ENCODE assay signal across 8 cellular contexts in genomic region chr19:345320-345879, GRCh38. TPM values are rescaled to one million over a fixed set of nuclear protein-coding genes. Genes with fewer than 3 reads are reported as not detected.
A peak's percentile ranks its signal among the peaks of the same experiment; 100 is the strongest.
DNase-seq lines count a peak whose midpoint lies in the region; ATAC-seq and TF ChIP-seq lines count a peak whose summit lies in the region.

No MANE protein-coding gene starts in this region.

- H2AFZ ChIP-seq in fibroblast of lung (ENCODE audit: low read length), result no peak overlapping the region

- H3K36me3 Mint-ChIP-seq in T-helper 17 cell (ENCODE audit: low read depth), result no peaks in the 10 kb centered on the region

- H3K27ac Mint-ChIP-seq in T-helper 17 cell, result peak overlapping the region; percentile 0

- H3K27me3 ChIP-seq in HAP-1 (ENCODE audit: low read depth) (no peaks in the 10 kb centered on the region), fibroblast of lung (ENCODE audit: control insufficient read depth, insufficient read depth, low read length) (no peaks in the 10 kb centered on the region), rectal smooth muscle tissue (ENCODE audit: control insufficient read depth, insufficient read depth, low read length) (no peaks in the 10 kb centered on the region)

- H3K4me1 ChIP-seq in HAP-1, result peaks cover 17% of the 10 kb centered on the region
- peaks cover 7% of the 10 kb centered on the region for H3K4me1 ChIP-seq in fibroblast of lung (ENCODE audit: control insufficient read depth, extremely low read depth, insufficient read depth, low read length)
- H3K4me1 ChIP-seq in rectal smooth muscle tissue (ENCODE audit: control insufficient read depth, insufficient read depth, low read length), result peaks cover 20% of the 10 kb centered on the region

- DNase-seq in HAP-1 (ENCODE audit: low spot score in 2 of 2), result no peak
- DNase-seq in T-helper 17 cell, result no peak
- DNase-seq in fibroblast of lung (ENCODE audit: low read depth in 2 of 2), result no peak
- DNase-seq in central memory CD4-positive, alpha-beta T cell, result no peak
- DNase-seq in putamen (ENCODE audit: low spot score), result no peak

- no peaks in the 10 kb centered on the region for H4K20me1 ChIP-seq in fibroblast of lung (ENCODE audit: control insufficient read depth, extremely low read depth, insufficient read depth, low read length)

- peak overlapping the region; percentile 78 for H3K4me3 Mint-ChIP-seq in T-helper 17 cell

- peak overlapping the region; percentile 42 for H3K4me2 ChIP-seq in fibroblast of lung (ENCODE audit: extremely low read depth, insufficient read depth, low read length)

- peaks cover 36% of the 10 kb centered on the region for H3K79me2 ChIP-seq in fibroblast of lung (ENCODE audit: control insufficient read depth, insufficient read depth, low read length)

- H3K9me3 ChIP-seq in HAP-1, result peaks cover 11% of the 10 kb centered on the region
- no peaks in the 10 kb centered on the region for H3K9me3 ChIP-seq in T-helper 17 cell (ENCODE audit: control insufficient read depth, low read length, poor library complexity, severe bottlenecking)
- no peaks in the 10 kb centered on the region for H3K9me3 ChIP-seq in fibroblast of lung (ENCODE audit: control insufficient read depth, insufficient read depth, low read depth, low read length)

- H3K36me3 ChIP-seq in HAP-1 (replicated peaks), result peaks cover 23% of the 10 kb centered on the region
- peaks cover 7% of the 10 kb centered on the region for H3K36me3 ChIP-seq in fibroblast of lung (ENCODE audit: control insufficient read depth, insufficient read depth, low read length)
- no peaks in the 10 kb centered on the region for H3K36me3 ChIP-seq in rectal smooth muscle tissue (ENCODE audit: control insufficient read depth, insufficient read depth, low read length)

- no peak for ATAC-seq in T-helper 17 cell
- no peak for ATAC-seq in GM21423 (IDR thresholded peaks at IDR 0.05; ENCODE audit: unreplicated experiment)
- no peak for ATAC-seq in HG02852 (IDR thresholded peaks at IDR 0.05; ENCODE audit: unreplicated experiment)

- in situ Hi-C loops in HAP-1 (cut with MboI; ENCODE audit: low sequenced_read_pairs), result no loop called here

- H3K9ac ChIP-seq in fibroblast of lung (ENCODE audit: insufficient read depth, low read length) (no peak overlapping the region), rectal smooth muscle tissue (ENCODE audit: low read length) (no peak overlapping the region)

- H3K27ac ChIP-seq in fibroblast of lung (ENCODE audit: insufficient read depth, low read length), result no peak overlapping the region
- no peak overlapping the region for H3K27ac ChIP-seq in rectal smooth muscle tissue (ENCODE audit: low read depth, low read length)

- peaks cover 5% of the 10 kb centered on the region for H3K27me3 Mint-ChIP-seq in T-helper 17 cell

- peaks cover 30% of the 10 kb centered on the region for H3K4me1 Mint-ChIP-seq in T-helper 17 cell

- TF ChIP-seq CTCF in fibroblast of lung (conservative IDR thresholded peaks at IDR 0.05 in 1 of 2, IDR thresholded peaks at IDR 0.05 in 1 of 2; ENCODE audit: low read depth in 1 of 2, low read length in 2 of 2), result no peak

- peak overlapping the region; percentile 29 for H3K4me3 ChIP-seq in HAP-1
- peak overlapping the region in 1 of 4 experiments; percentile 57 for H3K4me3 ChIP-seq in fibroblast of lung (replicated peaks in 1 of 4; ENCODE audit: control extremely low read depth in 1 of 4, insufficient read depth in 1 of 4, low read depth in 3 of 4, low read length in 4 of 4)
- peak overlapping the region; percentile 78 for H3K4me3 ChIP-seq in rectal smooth muscle tissue (ENCODE audit: low read length)

RNA-seq across cellular contexts. Expression of gene MIER2, which starts 0.8 kb away (rescaled TPM):
- total RNA-seq in T-helper 17 cell (10 to 100 TPM; 13.1 to 13.8 TPM), fibroblast of lung (9.2 and 20.6 TPM in 2 replicates)
- 13.7 and 17.7 TPM in 2 replicates for polyA plus RNA-seq in fibroblast of lung
- polyA plus RNA-seq in fibroblast of lung (2012), result 25.5 and 32.9 TPM in 2 replicates
- polyA minus RNA-seq in fibroblast of lung (ENCODE audit: low replicate concordance), result 91.8 and 160 TPM in 2 replicates

RNA-seq across cellular contexts. Expression of gene PLPP2, which starts 54.2 kb away (rescaled TPM):
- total RNA-seq in T-helper 17 cell, result 1 to 10 TPM in 1 of 2 donors, under 1 TPM in 1; 0.60 to 2.3 TPM
- total RNA-seq in fibroblast of lung, result 10.0 and 26.6 TPM in 2 replicates
- polyA plus RNA-seq in fibroblast of lung, result 1.8 and 18.6 TPM in 2 replicates
- polyA plus RNA-seq in fibroblast of lung (2012), result 1.6 and 21.8 TPM in 2 replicates
- 18.5 and 49.3 TPM in 2 replicates for polyA minus RNA-seq in fibroblast of lung (ENCODE audit: low replicate concordance)
